1 cellular context compared by ENCODE assay signal in genomic region chr10:28841625-28842024, GRCh38.
TF ChIP-seq lines count a peak whose summit lies in the region.

No MANE protein-coding gene starts in this region.

TF ChIP-seq in IMR-90, 13 proteins besides CTCF, POLR2A, EP300 and RAD21:
- TF ChIP-seq USF2 (IDR thresholded peaks at IDR 0.05; ENCODE audit: low read depth, low read length) (no peak), CEBPB (IDR thresholded peaks at IDR 0.05; ENCODE audit: low read depth, low read length) (peak; percentile 10; the same call in 1 of the 2 replicates), BHLHE40 (IDR thresholded peaks at IDR 0.05; ENCODE audit: low read depth, low read length) (peak; percentile 55; the same call in 1 of the 2 replicates), RFX5 (IDR thresholded peaks at IDR 0.05; ENCODE audit: low read depth, low read length) (no peak), CHD1 (IDR thresholded peaks at IDR 0.05; ENCODE audit: low read depth, low read length) (no peak), MXI1 (IDR thresholded peaks at IDR 0.05; ENCODE audit: borderline replicate concordance, low read depth, low read length) (no peak), MAFK (IDR thresholded peaks at IDR 0.05; ENCODE audit: low read depth, low read length) (no peak), FOS (IDR thresholded peaks at IDR 0.05; ENCODE audit: low read depth, low read length) (peak; percentile 76)
